In the genomic region with DNA sequence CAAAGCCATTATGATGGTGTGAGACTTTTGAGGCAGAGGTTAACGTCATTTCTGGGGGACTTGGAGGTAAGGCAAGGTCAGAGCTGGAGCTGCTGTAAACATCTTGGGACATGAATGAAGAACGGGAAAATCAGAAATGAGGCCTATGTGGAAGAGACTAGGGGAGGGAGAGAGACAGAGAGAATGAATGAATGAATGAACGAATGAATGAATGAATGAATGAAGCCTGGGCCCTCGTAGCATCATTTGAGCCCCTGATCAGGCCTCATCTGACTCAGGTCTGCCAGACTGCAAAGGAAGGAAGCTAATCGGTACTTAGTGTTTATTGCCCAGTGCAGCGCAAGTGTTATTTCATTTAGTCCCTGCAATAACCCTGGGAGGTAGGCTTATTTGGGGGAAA, we compare ENCODE assay signal across 24 cellular contexts.
DNase-seq lines count a peak whose midpoint lies in the region; ATAC-seq, FAIRE-seq and TF ChIP-seq lines count a peak whose summit lies in the region.
"Had no signal": no experiment of that assay in that cellular context is flagged by ENCODE, and none has a peak within 500 bp of the region (broad histone marks: within the 10 kb centered on the region; RNA-seq: fewer than 3 reads in every experiment).

No MANE protein-coding gene starts in this region.

- H3K9ac ChIP-seq in K562 (ENCODE audit: insufficient read depth in 1 of 2, low read depth in 2 of 2, low read length in 2 of 2) = no peak overlapping the region
- H3K9ac ChIP-seq: BLaER1 had no signal

- no peaks in the 10 kb centered on the region; the same call in 1 of the 2 replicates for H4K20me1 ChIP-seq in K562 (replicated peaks; ENCODE audit: control insufficient read depth, insufficient read depth, low read length)

- H3K9me3 ChIP-seq in T-helper 17 cell (ENCODE audit: control insufficient read depth, low read length, poor library complexity, severe bottlenecking) (no peaks in the 10 kb centered on the region), K562 (replicated peaks; ENCODE audit: control insufficient read depth, insufficient read depth, low read depth, low read length) (no peaks in the 10 kb centered on the region)
- H3K9me3 ChIP-seq: BE2C, BLaER1 had no signal

- no peak overlapping the region for H2AFZ ChIP-seq in K562 (ENCODE audit: low read depth, low read length)

- no peaks in the 10 kb centered on the region for H3K36me3 ChIP-seq in K562 (ENCODE audit: control insufficient read depth, insufficient read depth, low read length)
- H3K36me3 ChIP-seq: BE2C, BLaER1 had no signal

- FAIRE-seq in K562 (lab: Jason Lieb, UNC) (no peak), GM12891 (lab: Jason Lieb, UNC) (no peak)
- FAIRE-seq: A204.1, GM12892, GM18507 had no signal

- H3K4me1 ChIP-seq in K562 (replicated peaks in 1 of 2; ENCODE audit: control insufficient read depth in 2 of 2, insufficient read depth in 2 of 2, low read length in 2 of 2) = no peaks in the 10 kb centered on the region
- H3K4me1 ChIP-seq: BE2C had no signal

- H3K79me2 ChIP-seq in K562 (ENCODE audit: control insufficient read depth, insufficient read depth, low read length) = no peaks in the 10 kb centered on the region

- CTCF ChIA-PET in K562 (lab: Yijun Ruan, JAX; ENCODE audit: low intra/inter-chr PET ratio) = no interaction called here

- TF ChIP-seq CTCF in K562 (IDR thresholded peaks at IDR 0.05 in 2 of 3, conservative IDR thresholded peaks at IDR 0.05 in 1 of 3; ENCODE audit: insufficient read depth in 2 of 3, low read depth in 1 of 3, low read length in 3 of 3) = no peak

- 0% methylated on average over 6 of the region's 6 CpGs for WGBS in K562 (ENCODE audit: insufficient coverage, low coverage, missing lambda C conversion rate)

- no peak for ATAC-seq in T-helper 17 cell
- ATAC-seq in K562 = no peak

- POLR2A ChIA-PET in K562 (lab: Yijun Ruan, JAX) = interaction anchor here (1.5 kb wide), 1 partner anchor 15 kb away, joined by 3 read pairs; no protein-coding TSS in a partner anchor

- H3K4me3 ChIP-seq in K562 = no peak overlapping the region
- H3K4me3 ChIP-seq: BLaER1 had no signal

- H3K4me1 Mint-ChIP-seq in T-helper 17 cell = peaks cover 8% of the 10 kb centered on the region
- H3K4me1 Mint-ChIP-seq: CD14-positive monocyte; CD4-positive, CD25-positive, alpha-beta regulatory T cell had no signal

- intact Hi-C loops in K562 (cut with micrococcal nuclease) = no loop called here

- DNase-seq in T-helper 17 cell = no peak
- DNase-seq in K562 (ENCODE audit: extremely low read depth in 1 of 4, low spot score in 3 of 4) = no peak
- DNase-seq in GM12891 (ENCODE audit: insufficient read length, low spot score) = no peak
- DNase-seq in medulla oblongata (ENCODE audit: extremely low spot score) = no peak
- DNase-seq in central memory CD4-positive, alpha-beta T cell = no peak
- DNase-seq: 8988T; ACHN; BE2C; C1 segment of cervical spinal cord; CD4-positive, alpha-beta memory T cell; CD4-positive, CD25-positive, alpha-beta regulatory T cell; CD8-positive, alpha-beta memory T cell; COR-L47; DMS 273 treated with DMSO at 0.1 percent for 48 hours; DMS153; DMS53; DND-41; EL; GDM1 had no signal

- no peak overlapping the region for H3K27ac Mint-ChIP-seq in T-helper 17 cell
- H3K27ac Mint-ChIP-seq: CD14-positive monocyte; CD4-positive, alpha-beta memory T cell; CD4-positive, CD25-positive, alpha-beta regulatory T cell; CD8-positive, alpha-beta memory T cell had no signal

- H3K27me3 Mint-ChIP-seq in T-helper 17 cell = peaks cover 58% of the 10 kb centered on the region

- H3K27ac ChIP-seq in K562 (ENCODE audit: extremely low read depth, low read depth, low read length) = no peak overlapping the region
- H3K27ac ChIP-seq: BLaER1 had no signal

- H3K4me2 ChIP-seq in K562 (ENCODE audit: insufficient read depth, low read length) = no peak overlapping the region
- H3K4me2 ChIP-seq: BLaER1 had no signal

- TF ChIP-seq EP300 in K562 (IDR thresholded peaks at IDR 0.05; ENCODE audit: low read length) = no peak

- no peak for TF ChIP-seq RAD21 in K562 (CRISPR knock-in tag; conservative IDR thresholded peaks at IDR 0.05 in 1 of 2, IDR thresholded peaks at IDR 0.05 in 1 of 2)

- in situ Hi-C loops in K562 (cut with MboI) = no loop called here

- BruUV-seq in K562 (replicated peaks; lab: Mats Ljungman, UMichigan) = no TSS peak

- H3K27me3 ChIP-seq in K562 (ENCODE audit: control insufficient read depth in 2 of 2, insufficient read depth in 2 of 2, low read length in 2 of 2) = peaks cover 0 to 68% of the 10 kb centered on the region in 2 experiments; a peak in 4 of 5 replicates
- H3K27me3 ChIP-seq: BE2C had no signal

- TF ChIP-seq POLR2A in K562 (conservative IDR thresholded peaks at IDR 0.05) (no peak), GM12891 (IDR thresholded peaks at IDR 0.05; ENCODE audit: low read depth, low read length) (no peak)

- H3K9me1 ChIP-seq in K562 (ENCODE audit: control insufficient read depth, insufficient read depth, low read length) = no peaks in the 10 kb centered on the region

- peaks cover 2% of the 10 kb centered on the region for H3K36me3 Mint-ChIP-seq in T-helper 17 cell (ENCODE audit: low read depth)
- H3K36me3 Mint-ChIP-seq: CD14-positive monocyte; CD4-positive, alpha-beta memory T cell; CD4-positive, CD25-positive, alpha-beta regulatory T cell; CD8-positive, alpha-beta memory T cell had no signal

- H3K4me3 Mint-ChIP-seq in T-helper 17 cell = peak overlapping the region; percentile 69
- H3K4me3 Mint-ChIP-seq: CD14-positive monocyte; CD4-positive, alpha-beta memory T cell; CD4-positive, CD25-positive, alpha-beta regulatory T cell; CD8-positive, alpha-beta memory T cell had no signal

TF ChIP-seq in K562, 482 proteins besides CTCF, POLR2A, EP300 and RAD21:
- TF ChIP-seq ZNF24 (IDR thresholded peaks at IDR 0.05) (peak; percentile 89), ZNF12 (CRISPR knock-in tag; IDR thresholded peaks at IDR 0.05) (no peak), SMARCC2 (IDR thresholded peaks at IDR 0.05; ENCODE audit: low read depth) (no peak), ZNF655 (CRISPR knock-in tag; IDR thresholded peaks at IDR 0.05) (no peak), CBFB (CRISPR knock-in tag; IDR thresholded peaks at IDR 0.05) (no peak), ZC3H11A (IDR thresholded peaks at IDR 0.05; ENCODE audit: low read depth, low read length) (no peak), ZNF431 (CRISPR knock-in tag; IDR thresholded peaks at IDR 0.05) (no peak), GTF2E2 (tag; IDR thresholded peaks at IDR 0.05) (no peak)
TF ChIP-seq in K562: peak in this region for 1.

TF ChIP-seq in GM12891, 5 proteins besides CTCF, POLR2A, EP300 and RAD21:
- no peak for TF ChIP-seq POLR2AphosphoS5 (IDR thresholded peaks at IDR 0.05; ENCODE audit: low read depth, low read length)
- no peak for TF ChIP-seq POU2F2 (IDR thresholded peaks at IDR 0.05; ENCODE audit: low read depth, low read length)
- TF ChIP-seq TAF1 (IDR thresholded peaks at IDR 0.05; ENCODE audit: low read depth, low read length) = no peak
- no peak for TF ChIP-seq PAX5 (IDR thresholded peaks at IDR 0.05; ENCODE audit: insufficient read depth, low read length, severe bottlenecking)
- no peak for TF ChIP-seq SPI1 (IDR thresholded peaks at IDR 0.05; ENCODE audit: low read depth, low read length)
